ENCODE assay signal across 8 cellular contexts in genomic region chr21:44940116-44940631, GRCh38. TPM values are rescaled to one million over a fixed set of nuclear protein-coding genes. Genes with fewer than 3 reads are reported as not detected.
DNase-seq lines count a peak whose midpoint lies in the region; ATAC-seq and TF ChIP-seq lines count a peak whose summit lies in the region.

No MANE protein-coding gene starts in this region.

- DNase-seq in CD8-positive, alpha-beta memory T cell: no peak
- peak; percentile 26 for DNase-seq in M059J (ENCODE audit: low read depth)
- DNase-seq in colonic mucosa: no peak
- DNase-seq in HK-2 (ENCODE audit: unreplicated experiment): no peak
- no peak for DNase-seq in putamen (ENCODE audit: low spot score)
- DNase-seq in sciatic nerve (ENCODE audit: low spot score): no peak

- peak overlapping the region; percentile 86 for H3K4me3 ChIP-seq in CD8-positive, alpha-beta memory T cell (ENCODE audit: low read length)
- H3K4me3 ChIP-seq in colonic mucosa: peak overlapping the region; percentile 98
- H3K4me3 ChIP-seq in mononuclear cell (ENCODE audit: low read length): peak overlapping the region; percentile 67

- peaks cover 0 to 1% of the 10 kb centered on the region in 2 donors for H3K27me3 Mint-ChIP-seq in CD8-positive, alpha-beta memory T cell

- H3K27me3 ChIP-seq in CD8-positive, alpha-beta memory T cell (ENCODE audit: insufficient read depth, low read length, poor library complexity, severe bottlenecking): no peaks in the 10 kb centered on the region
- H3K27me3 ChIP-seq in colonic mucosa: no peaks in the 10 kb centered on the region
- H3K27me3 ChIP-seq in mononuclear cell (ENCODE audit: insufficient read depth, low read length): no peaks in the 10 kb centered on the region

- peak overlapping the region; percentile 65 for H3K27ac ChIP-seq in CD8-positive, alpha-beta memory T cell (ENCODE audit: low read depth, low read length)
- peak overlapping the region; percentile 22 for H3K27ac ChIP-seq in colonic mucosa

- peaks cover 0 to 37% (median 3%) of the 10 kb centered on the region in 3 donors for H3K36me3 Mint-ChIP-seq in CD8-positive, alpha-beta memory T cell

- peaks cover 40% of the 10 kb centered on the region for H3K4me1 ChIP-seq in CD8-positive, alpha-beta memory T cell (ENCODE audit: insufficient read depth, low read length)
- H3K4me1 ChIP-seq in colonic mucosa (peaks cover 15% of the 10 kb centered on the region), mononuclear cell (ENCODE audit: insufficient read depth, low read length) (peaks cover 30% of the 10 kb centered on the region)

- H3K9me3 ChIP-seq in CD8-positive, alpha-beta memory T cell (ENCODE audit: low read length): no peaks in the 10 kb centered on the region
- H3K9me3 ChIP-seq in colonic mucosa (no peaks in the 10 kb centered on the region), mononuclear cell (ENCODE audit: low read depth, low read length) (no peaks in the 10 kb centered on the region)

- CTCF ChIA-PET in CD8-positive, alpha-beta memory T cell (lab: Charles Lee): interaction anchor here (1.1 to 14.1 kb wide), 7 partner anchors 8 to 198 kb away, joined by 3 to 194 read pairs (median 4); no protein-coding TSS in a partner anchor

- peaks cover 37 to 50% (median 44%) of the 10 kb centered on the region in 3 donors for H3K4me1 Mint-ChIP-seq in CD8-positive, alpha-beta memory T cell

- intact Hi-C loops in colonic mucosa (cut with DNase I): no loop called here
- intact Hi-C loops in sciatic nerve (cut with DNase I): no loop called here

- ATAC-seq in GM21576 (IDR thresholded peaks at IDR 0.05; ENCODE audit: unreplicated experiment): peak; percentile 19
- ATAC-seq in sciatic nerve: no peak

- POLR2A ChIA-PET in CD8-positive, alpha-beta memory T cell (lab: Charles Lee): interaction anchor here (0.5 to 1.2 kb wide), 2 partner anchors 13 to 66 kb away, joined by 4 to 8 read pairs; partner anchors contain the start of gene PTTG1IP

- peak overlapping the region in 7 of 8 donors; percentile 40 to 89 (median 80) for H3K27ac Mint-ChIP-seq in CD8-positive, alpha-beta memory T cell

- peak overlapping the region; percentile 88 to 99 (median 89) for H3K4me3 Mint-ChIP-seq in CD8-positive, alpha-beta memory T cell

- peak overlapping the region; percentile 68 to 88 for H3K9ac ChIP-seq in colonic mucosa (ENCODE audit: low read depth in 2 of 2, low read length in 2 of 2)

- no peak for TF ChIP-seq CTCF in colonic mucosa (IDR thresholded peaks at IDR 0.05)

- peaks cover 10% of the 10 kb centered on the region for H3K36me3 ChIP-seq in CD8-positive, alpha-beta memory T cell (ENCODE audit: insufficient read depth, low read length)
- no peaks in the 10 kb centered on the region for H3K36me3 ChIP-seq in colonic mucosa

- no peaks in the 10 kb centered on the region for H3K9me3 Mint-ChIP-seq in CD8-positive, alpha-beta memory T cell

RNA-seq across cellular contexts. Expression of gene SLX9, which starts 0.3 kb away (rescaled TPM):
- 10 to 100 TPM; 68.1 to 71.1 TPM for total RNA-seq in CD8-positive, alpha-beta memory T cell
- 14.3 TPM for polyA plus RNA-seq in CD8-positive, alpha-beta memory T cell
- 10.8 and 23.4 TPM in 2 replicates for total RNA-seq in M059J (2014; rRNA removed; shearing (Covaris generic))
- total RNA-seq in colonic mucosa (10 to 100 TPM; 30.6 to 50.1 TPM), mononuclear cell (5.2 TPM), sciatic nerve (17.1 TPM)

RNA-seq across cellular contexts. Expression of gene ITGB2, which starts 19.5 kb away (rescaled TPM):
- 100 to 1,000 TPM; 159 to 165 TPM for total RNA-seq in CD8-positive, alpha-beta memory T cell
- 847 TPM for polyA plus RNA-seq in CD8-positive, alpha-beta memory T cell
- total RNA-seq in M059J (2014; rRNA removed; shearing (Covaris generic)): 0.10 TPM in 1 of 2 replicates, not detected in the other
- 10 to 100 TPM; 13.1 to 27.1 TPM for total RNA-seq in colonic mucosa
- 761 TPM for total RNA-seq in mononuclear cell
- total RNA-seq in sciatic nerve: 56.7 TPM

Comparison
In these comparisons a context has a peak if more than half of its experiments do, and no peak if none do; other contexts are left out.
1. RNA of gene ITGB2, which starts 19.5 kb away (total RNA-seq): 761 TPM in mononuclear cell (single experiment), 159 to 165 TPM in CD8-positive, alpha-beta memory T cell, 56.7 TPM in sciatic nerve (single experiment) and 13.1 to 27.1 TPM in colonic mucosa; 0.10 TPM in M059J; every median in the first group is over 10 times any median in the second.
2. Peak in every context shown above with its lines, with median percentiles within 50 percentile points of each other: H3K4me3 ChIP-seq.